In genomic region chr4:121072836-121073362, GRCh38 we compare ENCODE assay signal across 8 cellular contexts. TPM values are rescaled to one million over a fixed set of nuclear protein-coding genes. Genes with fewer than 3 reads are reported as not detected.
DNase-seq lines count a peak whose midpoint lies in the region; ATAC-seq and TF ChIP-seq lines count a peak whose summit lies in the region.

No MANE protein-coding gene starts in this region.

- H3K4me3 Mint-ChIP-seq in GM23338 = peak overlapping the region; percentile 87

- H3K9me3 Mint-ChIP-seq in GM23338 = no peaks in the 10 kb centered on the region

- peaks cover 41% of the 10 kb centered on the region for H3K27me3 Mint-ChIP-seq in GM23338 (ENCODE audit: insufficient read depth, low read depth, poor library complexity)

- peak overlapping the region; percentile 93 for H3K4me2 ChIP-seq in GM23338

- peaks cover 67% of the 10 kb centered on the region for H3K27me3 ChIP-seq in GM23338 (ENCODE audit: insufficient read depth)

- intact Hi-C loops in Right ventricle myocardium superior (cut with DNase I) (loop anchor here (10.0 kb wide), 1 partner anchor 148 kb away; the partner anchor contains the start of gene PRDM5), posterior vena cava (cut with DNase I) (no loop called here)

- peak; percentile 14 for ATAC-seq in GM23338
- peak; percentile 40 for ATAC-seq in Right ventricle myocardium superior (ENCODE audit: poor library complexity)

- H3K36me3 Mint-ChIP-seq in GM23338 (ENCODE audit: low read depth) = no peaks in the 10 kb centered on the region

- H3K36me3 ChIP-seq in GM23338 (ENCODE audit: insufficient read depth) = no peaks in the 10 kb centered on the region

- H3K4me3 ChIP-seq in GM23338 (peak overlapping the region; percentile 88), WI38 (ENCODE audit: low read depth, low read length) (peak overlapping the region; percentile 52)

- peaks cover 25% of the 10 kb centered on the region for H3K4me1 ChIP-seq in GM23338 (ENCODE audit: insufficient read depth)

- H4K20me1 ChIP-seq in GM23338 (replicated peaks; ENCODE audit: insufficient read depth) = no peaks in the 10 kb centered on the region

- no peaks in the 10 kb centered on the region for H3K9me2 ChIP-seq in GM23338 (ENCODE audit: insufficient read depth)

- no peak overlapping the region for H3K27ac Mint-ChIP-seq in GM23338

- peaks cover 33% of the 10 kb centered on the region for H3K4me1 Mint-ChIP-seq in GM23338

- TF ChIP-seq CTCF in GM23338 (conservative IDR thresholded peaks at IDR 0.05; ENCODE audit: low read depth in 2 of 2) = no peak
- no peak for TF ChIP-seq CTCF in WI38 (IDR thresholded peaks at IDR 0.05; ENCODE audit: low read depth, low read length)

- no peak overlapping the region for H3K27ac ChIP-seq in GM23338 (ENCODE audit: low read depth)

- no peaks in the 10 kb centered on the region for H3F3A ChIP-seq in GM23338 (replicated peaks; ENCODE audit: low read depth)

- H2AFZ ChIP-seq in GM23338 = peak overlapping the region; percentile 99

- DNase-seq in GM23338 (ENCODE audit: low spot score) (peak; percentile 41), Right ventricle myocardium superior (peak; percentile 44), posterior vena cava (ENCODE audit: low spot score) (peak; percentile 75), NCI-H1092 treated with DMSO at 0.1 percent for 48 hours (lab: John Stamatoyannopoulos, UW) (no peak), SKM-1 treated with dmso at 0.1 percent for 144 hours (lab: John Stamatoyannopoulos, UW; ENCODE audit: unreplicated experiment) (no peak), NCI-H1048 (lab: John Stamatoyannopoulos, UW) (no peak), NCI-H526 treated with DMSO at 0.1 percent for 48 hours (lab: John Stamatoyannopoulos, UW) (no peak)

- H3K79me2 ChIP-seq in GM23338 (replicated peaks; ENCODE audit: insufficient read depth) = no peaks in the 10 kb centered on the region

TF ChIP-seq in GM23338, 12 proteins besides CTCF, POLR2A, EP300 and RAD21:
- TF ChIP-seq EZH2 (IDR thresholded peaks at IDR 0.05; ENCODE audit: low read depth, unreplicated experiment) = peak; percentile 59
- no peak for TF ChIP-seq ETS1 (IDR thresholded peaks at IDR 0.05)
TF ChIP-seq in GM23338: peak in this region for 1.

RNA-seq across cellular contexts. Expression of gene NDNF, which starts 0.6 kb away (rescaled TPM):
- 0.73 and 1.8 TPM in 2 replicates for total RNA-seq in GM23338 (2014; rRNA removed; shearing (Covaris generic))
- polyA plus RNA-seq in GM23338 (2016; fragmentation: Nextera tagmentation; extraction: Ambion mirVana) = 0.31 and 0.57 TPM in 2 replicates
- 8.1 TPM for total RNA-seq in Right ventricle myocardium superior
- total RNA-seq in posterior vena cava = 1 to 10 TPM; 2.0 to 4.6 TPM

Comparison
In these comparisons a context has a peak if more than half of its experiments do, and no peak if none do; other contexts are left out.
1. DNase-seq: peak in GM23338 (single experiment), Right ventricle myocardium superior (single experiment) and posterior vena cava (single experiment); none in NCI-H1092 treated with DMSO at 0.1 percent for 48 hours (single experiment), SKM-1 treated with dmso at 0.1 percent for 144 hours (single experiment), NCI-H1048 (single experiment) and NCI-H526 treated with DMSO at 0.1 percent for 48 hours (single experiment).